In the genomic region with DNA sequence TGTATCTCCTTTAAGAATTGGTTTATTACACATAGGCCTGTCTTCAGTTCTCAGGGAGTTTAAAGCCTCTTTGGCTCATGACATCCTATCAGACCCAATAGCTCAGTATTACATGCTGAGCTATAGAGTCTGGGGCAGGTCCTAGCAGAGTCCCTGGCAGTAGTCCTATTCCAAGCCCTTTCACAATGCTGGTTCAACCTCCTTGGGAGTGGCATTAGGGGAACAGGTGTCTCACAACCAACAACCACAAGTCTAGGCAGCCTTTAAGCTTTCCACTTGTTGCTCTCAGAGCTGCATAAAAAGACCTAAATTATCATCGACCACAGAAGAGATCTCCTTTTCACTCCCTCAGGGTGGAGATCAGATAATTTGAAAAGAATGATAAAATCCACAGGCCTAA, we compare ENCODE assay signal across 25 cellular contexts. TPM values are rescaled to one million over a fixed set of nuclear protein-coding genes. Genes with fewer than 3 reads are reported as not detected.
DNase-seq lines count a peak whose midpoint lies in the region; ATAC-seq and TF ChIP-seq lines count a peak whose summit lies in the region.
"Had no signal": no experiment of that assay in that cellular context is flagged by ENCODE, and none has a peak within 500 bp of the region (broad histone marks: within the 10 kb centered on the region; RNA-seq: fewer than 3 reads in every experiment).

No MANE protein-coding gene starts in this region.

- H3K27ac Mint-ChIP-seq in activated T-helper 17 cell treated with anti-CD3 and anti-CD28 coated beads, Interleukin-2, amount 50 U/mL, for 72 hours: no peak overlapping the region
- H3K27ac Mint-ChIP-seq: CD4-positive, alpha-beta memory T cell had no signal

- in situ Hi-C loops in gastrocnemius medialis (cut with MboI; ENCODE audit: low sequenced_read_pairs in 4 of 4): no loop called here

- DNase-seq in epithelial cell of prostate (ENCODE audit: low read depth, low spot score) (peak; percentile 33), gastrocnemius medialis (no peak), posterior vena cava (ENCODE audit: low spot score) (no peak), ureter (ENCODE audit: low spot score) (no peak)
- DNase-seq: C1 segment of cervical spinal cord; CD4-positive, alpha-beta memory T cell; COR-L47; Karpas-422; MV-4-11; NCI-H1105; NCI-H1436 treated with DMSO at 0.1 percent for 48 hours; NCI-H187 treated with DMSO at 0.1 percent for 48 hours; NCI-H2107; NCI-H446 treated with DMSO at 0.1 percent for 48 hours; NCI-H526; PC-9; Right ventricle myocardium superior had no signal

- H3K9ac ChIP-seq in Loucy (ENCODE audit: low read depth, low read length, poor library complexity, severe bottlenecking): no peak overlapping the region

- POLR2A ChIA-PET in HEK293 (lab: Yijun Ruan, JAX): no interaction called here

- intact Hi-C loops in gastrocnemius medialis (cut with DNase I; ENCODE audit: low total_unique reads) (no loop called here), posterior vena cava (cut with DNase I) (no loop called here)

- TF ChIP-seq CTCF in HEK293 (tag by site-specific recombination; IDR thresholded peaks at IDR 0.05) (no peak), Loucy (conservative IDR thresholded peaks at IDR 0.05; ENCODE audit: low read length) (no peak), gastrocnemius medialis (IDR thresholded peaks at IDR 0.05 in 4 of 5, conservative IDR thresholded peaks at IDR 0.05 in 1 of 5) (no peak)

- no peak overlapping the region for H3K4me3 Mint-ChIP-seq in activated T-helper 17 cell treated with anti-CD3 and anti-CD28 coated beads, Interleukin-2, amount 50 U/mL, for 72 hours
- H3K4me3 Mint-ChIP-seq: CD4-positive, alpha-beta memory T cell had no signal

- no peaks in the 10 kb centered on the region for H3K4me1 ChIP-seq in HEK293 (ENCODE audit: control insufficient read depth, insufficient read depth, low read length)
- peaks cover 7% of the 10 kb centered on the region for H3K4me1 ChIP-seq in Loucy (ENCODE audit: insufficient read depth, low read length, poor library complexity, severe bottlenecking)
- peaks cover 0 to 13% of the 10 kb centered on the region in 2 donors for H3K4me1 ChIP-seq in gastrocnemius medialis
- H3K4me1 ChIP-seq: SJSA1 had no signal

- H3K27ac ChIP-seq in HEK293 (ENCODE audit: extremely low read depth, low read depth, low read length): no peak overlapping the region
- no peak overlapping the region for H3K27ac ChIP-seq in epithelial cell of prostate
- H3K27ac ChIP-seq in gastrocnemius medialis: peak overlapping the region in 2 of 4 donors; percentile 22 to 33
- H3K27ac ChIP-seq: HL-60, PC-9, SJSA1 had no signal

- H2AFZ ChIP-seq in Loucy (ENCODE audit: low read length): peak overlapping the region; percentile 28; the same call in 1 of the 2 replicates
- H2AFZ ChIP-seq: PC-9 had no signal

- H3K9me2 ChIP-seq in Loucy (replicated peaks; ENCODE audit: low read depth, low read length): no peaks in the 10 kb centered on the region

- TF ChIP-seq POLR2A in gastrocnemius medialis (IDR thresholded peaks at IDR 0.05): no peak

- no peaks in the 10 kb centered on the region for H3K9me3 Mint-ChIP-seq in activated T-helper 17 cell treated with anti-CD3 and anti-CD28 coated beads, Interleukin-2, amount 50 U/mL, for 72 hours

- H3F3A ChIP-seq in Loucy (ENCODE audit: low read depth): no peaks in the 10 kb centered on the region

- no peaks in the 10 kb centered on the region for H3K36me3 ChIP-seq in HEK293 (ENCODE audit: control insufficient read depth in 2 of 2, insufficient read depth in 1 of 2, low read length in 2 of 2)
- no peaks in the 10 kb centered on the region for H3K36me3 ChIP-seq in Loucy (ENCODE audit: insufficient read depth, low read length)
- no peaks in the 10 kb centered on the region for H3K36me3 ChIP-seq in gastrocnemius medialis
- H3K36me3 ChIP-seq: SJSA1 had no signal

- no peaks in the 10 kb centered on the region for H3K79me2 ChIP-seq in Loucy (ENCODE audit: insufficient read depth, low read length)

- CTCF ChIA-PET in HEK293 (lab: Yijun Ruan, JAX): no interaction called here

- no peaks in the 10 kb centered on the region for H3K36me3 Mint-ChIP-seq in activated T-helper 17 cell treated with anti-CD3 and anti-CD28 coated beads, Interleukin-2, amount 50 U/mL, for 72 hours (ENCODE audit: low read depth)
- H3K36me3 Mint-ChIP-seq: CD4-positive, alpha-beta memory T cell had no signal

- no peaks in the 10 kb centered on the region for H3K9me3 ChIP-seq in HEK293 (ENCODE audit: control insufficient read depth, insufficient read depth, low read depth, low read length)
- no peaks in the 10 kb centered on the region for H3K9me3 ChIP-seq in Loucy (ENCODE audit: insufficient read depth, low read depth, low read length)
- H3K9me3 ChIP-seq in gastrocnemius medialis: no peaks in the 10 kb centered on the region
- H3K9me3 ChIP-seq: SJSA1 had no signal

- H4K20me1 ChIP-seq in Loucy (ENCODE audit: insufficient read depth, low read length, poor library complexity, severe bottlenecking): no peaks in the 10 kb centered on the region

- peaks cover 13% of the 10 kb centered on the region for H3K27me3 Mint-ChIP-seq in activated T-helper 17 cell treated with anti-CD3 and anti-CD28 coated beads, Interleukin-2, amount 50 U/mL, for 72 hours

- peaks cover 5% of the 10 kb centered on the region for H3K4me1 Mint-ChIP-seq in activated T-helper 17 cell treated with anti-CD3 and anti-CD28 coated beads, Interleukin-2, amount 50 U/mL, for 72 hours
- H3K4me1 Mint-ChIP-seq: CD4-positive, alpha-beta memory T cell had no signal

- H3K27me3 ChIP-seq in Loucy (ENCODE audit: insufficient read depth, low read length, poor library complexity, severe bottlenecking): no peaks in the 10 kb centered on the region
- H3K27me3 ChIP-seq in gastrocnemius medialis: no peaks in the 10 kb centered on the region

- H3K4me3 ChIP-seq in HEK293 (ENCODE audit: low read depth, low read length): no peak overlapping the region
- H3K4me3 ChIP-seq in Loucy (ENCODE audit: low read length, poor library complexity, severe bottlenecking): no peak overlapping the region
- H3K4me3 ChIP-seq in gastrocnemius medialis: no peak overlapping the region
- H3K4me3 ChIP-seq: PC-9, SJSA1 had no signal

- peak; percentile 50 to 84 for ATAC-seq in gastrocnemius medialis
- no peak for ATAC-seq in activated T-helper 17 cell treated with anti-CD3 and anti-CD28 coated beads, Interleukin-2, amount 50 U/mL, for 72 hours (replicated peaks)
- ATAC-seq: HCT116 had no signal

- no peak overlapping the region for H3K4me2 ChIP-seq in Loucy (ENCODE audit: low read depth, low read length, poor library complexity, severe bottlenecking)
- H3K4me2 ChIP-seq: PC-9 had no signal

TF ChIP-seq in HEK293, 187 proteins besides CTCF, POLR2A, EP300 and RAD21:
- no peak for TF ChIP-seq ZNF114 (tag by site-specific recombination; IDR thresholded peaks at IDR 0.05)
- no peak for TF ChIP-seq GLI2 (tag by site-specific recombination; IDR thresholded peaks at IDR 0.05; ENCODE audit: borderline replicate concordance, low read depth)
- TF ChIP-seq SCRT2 (tag by site-specific recombination; IDR thresholded peaks at IDR 0.05): peak; percentile 57
- no peak for TF ChIP-seq ZNF660 (tag by site-specific recombination; IDR thresholded peaks at IDR 0.05)
- TF ChIP-seq SCRT1 (tag by site-specific recombination; IDR thresholded peaks at IDR 0.05; ENCODE audit: borderline replicate concordance): 0 out of 2 replicates have a peak, but pooled peaks have one; percentile 22
- TF ChIP-seq ZNF843 (tag by site-specific recombination; IDR thresholded peaks at IDR 0.05): no peak
- no peak for TF ChIP-seq ZNF23 (tag by site-specific recombination; IDR thresholded peaks at IDR 0.05; ENCODE audit: borderline replicate concordance)
- TF ChIP-seq ZFP37 (tag by site-specific recombination; IDR thresholded peaks at IDR 0.05): no peak

RNA-seq across cellular contexts. Expression of gene C2CD4B, which starts 22.8 kb away (rescaled TPM):
- total RNA-seq in gastrocnemius medialis (1 to 10 TPM; 1.5 to 3.2 (median 2.2) TPM), posterior vena cava (1 to 10 TPM; 1.1 to 2.0 TPM), ureter (2.8 TPM)
- total RNA-seq in activated T-helper 17 cell treated with anti-CD3 and anti-CD28 coated beads, Interleukin-2, amount 50 U/mL, for 72 hours: 1 to 10 TPM in 1 of 2 donors, under 1 TPM in 1; 0.76 to 1.5 TPM
- total RNA-seq: CD4-positive, alpha-beta memory T cell; M059J; PC-9; RPMI7951; SJSA1 had no signal
